15 cellular contexts compared by ENCODE assay signal in the genomic region with DNA sequence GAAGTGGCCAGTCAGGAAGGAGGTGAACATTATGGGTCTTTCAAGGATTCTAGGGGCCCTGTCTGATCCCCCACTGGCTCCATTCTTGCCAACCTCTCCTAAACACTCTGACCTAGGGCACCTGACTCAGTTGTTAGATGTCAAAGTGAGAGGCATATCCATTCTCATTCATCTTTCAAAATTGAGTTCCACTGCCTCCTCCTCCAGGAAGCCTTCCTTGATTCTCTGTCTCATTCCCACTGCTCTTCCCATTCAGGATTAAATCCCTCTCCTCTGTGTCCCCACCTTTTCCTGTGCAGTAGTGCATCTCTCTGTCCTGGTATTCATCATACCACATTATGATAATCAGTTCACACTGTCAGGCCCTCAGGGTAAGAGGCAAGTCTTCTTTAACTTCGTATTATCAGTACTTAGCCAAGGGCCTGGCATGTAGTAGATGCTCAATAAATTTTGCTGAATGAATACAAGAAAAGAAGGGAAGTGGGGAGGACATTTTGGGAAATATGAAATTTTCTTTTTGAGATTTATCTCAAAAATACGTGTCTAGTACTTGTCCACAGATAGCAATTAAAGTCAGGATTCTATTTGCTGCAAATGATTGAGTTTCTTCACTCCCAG.
"Had no signal": no experiment of that assay in that cellular context is flagged by ENCODE, and none has a peak within 500 bp of the region (broad histone marks: within the 10 kb centered on the region; RNA-seq: fewer than 3 reads in every experiment).

No MANE protein-coding gene starts in this region.

- H3K4me1 Mint-ChIP-seq: brain had no signal

- H3K36me3 Mint-ChIP-seq: brain; neural progenitor cell; stimulated activated memory B cell treated with anti-CD40 and anti-IgM and Interleukin-4, amounts not matched to agents 10 μg/mL and 1 μg/mL and 100 μg/mL, for 72 hours had no signal

- H3K9me3 Mint-ChIP-seq: activated naive CD4-positive, alpha-beta T cell treated with anti-CD3 and anti-CD28 coated beads for 36 hours; central memory CD8-positive, alpha-beta T cell; neural progenitor cell; stimulated activated memory B cell treated with anti-CD40 and anti-IgM and Interleukin-4, amounts not matched to agents 10 μg/mL and 1 μg/mL and 100 μg/mL, for 72 hours had no signal

- H3K27me3 Mint-ChIP-seq: central memory CD8-positive, alpha-beta T cell had no signal

- H3K4me3 Mint-ChIP-seq: brain; central memory CD8-positive, alpha-beta T cell; neural progenitor cell; stimulated activated memory B cell treated with anti-CD40 and anti-IgM and Interleukin-4, amounts not matched to agents 10 μg/mL and 1 μg/mL and 100 μg/mL, for 72 hours had no signal

- H3K36me3 ChIP-seq: heart right ventricle, neural progenitor cell, pancreas, WERI-Rb-1 had no signal

- ATAC-seq: pancreas; stimulated activated memory B cell treated with anti-CD40 and anti-IgM and Interleukin-4, amounts not matched to agents 10 μg/mL and 1 μg/mL and 100 μg/mL, for 72 hours had no signal

- H3K4me1 ChIP-seq: neural progenitor cell, pancreas had no signal

- H3K27ac Mint-ChIP-seq: neural progenitor cell had no signal

- DNase-seq: activated CD4-positive, alpha-beta T cell treated with anti-CD3 and anti-CD28 coated beads for 4 hours; amniotic stem cell; cortex of kidney; effector CD8-positive, alpha-beta T cell; heart right ventricle; left ventricle myocardium superior; pancreas; SHP77 treated with DMSO at 0.1 percent for 48 hours; stimulated activated CD4-positive, alpha-beta T cell treated with anti-CD3 and anti-CD28 coated beads, Interleukin-1b, Interleukin-23, amount 100 ng/mL, for 48 hours; WERI-Rb-1 had no signal

- H3K27ac ChIP-seq: neural progenitor cell, pancreas, WERI-Rb-1 had no signal

- H3K9me3 ChIP-seq: heart right ventricle, pancreas had no signal

- H3K4me3 ChIP-seq: heart right ventricle, neural progenitor cell, pancreas had no signal

- H3K27me3 ChIP-seq: neural progenitor cell, pancreas had no signal
